1 cellular context compared by ENCODE assay signal in the genomic region with DNA sequence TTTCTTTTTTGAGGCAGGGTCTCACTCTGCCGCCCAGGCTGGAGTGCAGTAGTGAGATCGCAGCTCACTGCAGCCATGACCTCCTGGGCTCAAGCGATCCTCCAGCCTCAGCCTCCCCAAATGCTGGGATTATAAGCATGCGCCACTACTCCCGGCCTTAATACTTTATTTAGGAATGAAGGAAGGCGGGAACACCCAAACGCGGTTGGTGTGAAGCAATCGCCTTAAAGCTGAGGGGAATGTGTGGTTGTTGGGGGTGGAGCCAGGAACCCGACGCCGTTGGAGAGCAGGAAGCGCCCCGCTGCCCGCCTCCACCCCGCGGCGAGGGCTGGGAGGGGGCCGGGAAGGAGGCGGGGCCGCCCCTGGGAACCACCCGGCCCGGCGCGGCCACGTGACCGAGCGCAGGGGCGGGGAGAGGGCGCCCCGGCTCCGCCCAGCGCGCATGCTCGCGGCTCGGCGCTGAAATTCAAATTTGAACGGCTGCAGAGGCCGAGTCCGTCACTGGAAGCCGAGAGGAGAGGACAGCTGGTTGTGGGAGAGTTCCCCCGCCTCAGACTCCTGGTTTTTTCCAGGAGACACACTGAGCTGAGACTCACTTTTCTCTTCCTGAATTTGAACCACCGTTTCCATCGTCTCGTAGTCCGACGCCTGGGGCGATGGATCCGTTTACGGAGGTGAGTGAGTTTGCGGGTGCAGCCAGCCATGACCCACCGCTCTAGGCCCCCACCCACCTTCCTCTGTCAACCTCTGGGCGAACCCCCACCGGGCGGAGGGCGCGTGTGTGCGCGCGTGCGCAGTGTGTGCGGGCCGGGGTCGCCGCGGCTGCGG.
A peak's percentile ranks its signal among the peaks of the same experiment; 100 is the strongest.
TF ChIP-seq lines count a peak whose summit lies in the region.

A gene with protein sequence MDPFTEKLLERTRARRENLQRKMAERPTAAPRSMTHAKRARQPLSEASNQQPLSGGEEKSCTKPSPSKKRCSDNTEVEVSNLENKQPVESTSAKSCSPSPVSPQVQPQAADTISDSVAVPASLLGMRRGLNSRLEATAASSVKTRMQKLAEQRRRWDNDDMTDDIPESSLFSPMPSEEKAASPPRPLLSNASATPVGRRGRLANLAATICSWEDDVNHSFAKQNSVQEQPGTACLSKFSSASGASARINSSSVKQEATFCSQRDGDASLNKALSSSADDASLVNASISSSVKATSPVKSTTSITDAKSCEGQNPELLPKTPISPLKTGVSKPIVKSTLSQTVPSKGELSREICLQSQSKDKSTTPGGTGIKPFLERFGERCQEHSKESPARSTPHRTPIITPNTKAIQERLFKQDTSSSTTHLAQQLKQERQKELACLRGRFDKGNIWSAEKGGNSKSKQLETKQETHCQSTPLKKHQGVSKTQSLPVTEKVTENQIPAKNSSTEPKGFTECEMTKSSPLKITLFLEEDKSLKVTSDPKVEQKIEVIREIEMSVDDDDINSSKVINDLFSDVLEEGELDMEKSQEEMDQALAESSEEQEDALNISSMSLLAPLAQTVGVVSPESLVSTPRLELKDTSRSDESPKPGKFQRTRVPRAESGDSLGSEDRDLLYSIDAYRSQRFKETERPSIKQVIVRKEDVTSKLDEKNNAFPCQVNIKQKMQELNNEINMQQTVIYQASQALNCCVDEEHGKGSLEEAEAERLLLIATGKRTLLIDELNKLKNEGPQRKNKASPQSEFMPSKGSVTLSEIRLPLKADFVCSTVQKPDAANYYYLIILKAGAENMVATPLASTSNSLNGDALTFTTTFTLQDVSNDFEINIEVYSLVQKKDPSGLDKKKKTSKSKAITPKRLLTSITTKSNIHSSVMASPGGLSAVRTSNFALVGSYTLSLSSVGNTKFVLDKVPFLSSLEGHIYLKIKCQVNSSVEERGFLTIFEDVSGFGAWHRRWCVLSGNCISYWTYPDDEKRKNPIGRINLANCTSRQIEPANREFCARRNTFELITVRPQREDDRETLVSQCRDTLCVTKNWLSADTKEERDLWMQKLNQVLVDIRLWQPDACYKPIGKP (plus strand): TSS at position 492 of the 828 bp plus-strand sequence. CDS start 165 bp downstream, at position 657.

TF ChIP-seq in K562, 482 proteins besides CTCF, POLR2A, EP300 and RAD21 (continued from another document and continues in another):
- TF ChIP-seq, protein P1, sequence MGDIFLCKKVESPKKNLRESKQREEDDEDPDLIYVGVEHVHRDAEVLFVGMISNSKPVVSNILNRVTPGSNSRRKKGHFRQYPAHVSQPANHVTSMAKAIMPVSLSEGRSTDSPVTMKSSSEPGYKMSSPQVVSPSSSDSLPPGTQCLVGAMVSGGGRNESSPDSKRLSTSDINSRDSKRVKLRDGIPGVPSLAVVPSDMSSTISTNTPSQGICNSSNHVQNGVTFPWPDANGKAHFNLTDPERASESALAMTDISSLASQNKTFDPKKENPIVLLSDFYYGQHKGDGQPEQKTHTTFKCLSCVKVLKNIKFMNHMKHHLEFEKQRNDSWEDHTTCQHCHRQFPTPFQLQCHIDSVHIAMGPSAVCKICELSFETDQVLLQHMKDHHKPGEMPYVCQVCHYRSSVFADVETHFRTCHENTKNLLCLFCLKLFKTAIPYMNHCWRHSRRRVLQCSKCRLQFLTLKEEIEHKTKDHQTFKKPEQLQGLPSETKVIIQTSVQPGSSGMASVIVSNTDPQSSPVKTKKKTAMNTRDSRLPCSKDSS (IDR thresholded peaks at IDR 0.05; ENCODE audit: low read depth, partially characterized antibody), result no peak
- TF ChIP-seq PTRF (tag; IDR thresholded peaks at IDR 0.05) (no peak), ZNF507 (tag; conservative IDR thresholded peaks at IDR 0.05) (no peak), MTA3 (IDR thresholded peaks at IDR 0.05; ENCODE audit: borderline replicate concordance) (peak; percentile 14; the same call in 1 of the 2 replicates), SAP30 (IDR thresholded peaks at IDR 0.05; ENCODE audit: borderline replicate concordance, insufficient read depth, low read depth, low read length, poor library complexity, severe bottlenecking) (peak; percentile 99), HNRNPK (IDR thresholded peaks at IDR 0.05; ENCODE audit: low read depth, low read length, poor library complexity, severe bottlenecking) (no peak), ZNF3 (CRISPR knock-in tag; IDR thresholded peaks at IDR 0.05) (no peak), DACH1 (IDR thresholded peaks at IDR 0.05; ENCODE audit: partially characterized antibody) (no peak), NFIX (CRISPR knock-in tag; IDR thresholded peaks at IDR 0.05; ENCODE audit: low read depth) (0 out of 2 replicates have a peak, but pooled peaks have one; percentile 16), PML (IDR thresholded peaks at IDR 0.05; ENCODE audit: low read length) (peak; percentile 70), KDM5B (IDR thresholded peaks at IDR 0.05; ENCODE audit: insufficient replicate concordance, low read depth, low read length) (peak; percentile 92), SIRT6 (IDR thresholded peaks at IDR 0.05; ENCODE audit: low read depth, low read length) (no peak), XRCC4 (IDR thresholded peaks at IDR 0.05; ENCODE audit: extremely low read depth, insufficient read depth, insufficient read length) (no peak), IRF2 (CRISPR knock-in tag; IDR thresholded peaks at IDR 0.05) (no peak), SREBF2 (CRISPR knock-in tag; IDR thresholded peaks at IDR 0.05) (no peak), HDAC8 (tag; IDR thresholded peaks at IDR 0.05) (no peak), ZNF263 (CRISPR knock-in tag; IDR thresholded peaks at IDR 0.05; ENCODE audit: borderline replicate concordance) (no peak), ELF2 (CRISPR knock-in tag; IDR thresholded peaks at IDR 0.05) (no peak), ZSCAN32 (CRISPR knock-in tag; IDR thresholded peaks at IDR 0.05) (peak; percentile 56; the same call in 1 of the 2 replicates), SIN3A (IDR thresholded peaks at IDR 0.05; ENCODE audit: borderline replicate concordance in 2 of 2, control insufficient read depth in 1 of 2, low read depth in 2 of 2, low read length in 2 of 2) (peak; percentile 94; a peak in 3 of 4 replicates), ZZZ3 (IDR thresholded peaks at IDR 0.05) (no peak), CREM (IDR thresholded peaks at IDR 0.05; ENCODE audit: low read depth) (no peak; the same call in 1 of the 2 replicates), PRPF4 (IDR thresholded peaks at IDR 0.05; ENCODE audit: insufficient read depth, low read depth, low read length, poor library complexity, severe bottlenecking) (no peak), MEIS2 (IDR thresholded peaks at IDR 0.05; ENCODE audit: partially characterized antibody) (peak; percentile 74), POLR2G (IDR thresholded peaks at IDR 0.05; ENCODE audit: low read depth, low read length) (peak; percentile 94)
- TF ChIP-seq, protein P2, sequence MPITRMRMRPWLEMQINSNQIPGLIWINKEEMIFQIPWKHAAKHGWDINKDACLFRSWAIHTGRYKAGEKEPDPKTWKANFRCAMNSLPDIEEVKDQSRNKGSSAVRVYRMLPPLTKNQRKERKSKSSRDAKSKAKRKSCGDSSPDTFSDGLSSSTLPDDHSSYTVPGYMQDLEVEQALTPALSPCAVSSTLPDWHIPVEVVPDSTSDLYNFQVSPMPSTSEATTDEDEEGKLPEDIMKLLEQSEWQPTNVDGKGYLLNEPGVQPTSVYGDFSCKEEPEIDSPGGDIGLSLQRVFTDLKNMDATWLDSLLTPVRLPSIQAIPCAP (CRISPR knock-in tag; IDR thresholded peaks at IDR 0.05; ENCODE audit: borderline replicate concordance), result no peak
- TF ChIP-seq, protein P3, sequence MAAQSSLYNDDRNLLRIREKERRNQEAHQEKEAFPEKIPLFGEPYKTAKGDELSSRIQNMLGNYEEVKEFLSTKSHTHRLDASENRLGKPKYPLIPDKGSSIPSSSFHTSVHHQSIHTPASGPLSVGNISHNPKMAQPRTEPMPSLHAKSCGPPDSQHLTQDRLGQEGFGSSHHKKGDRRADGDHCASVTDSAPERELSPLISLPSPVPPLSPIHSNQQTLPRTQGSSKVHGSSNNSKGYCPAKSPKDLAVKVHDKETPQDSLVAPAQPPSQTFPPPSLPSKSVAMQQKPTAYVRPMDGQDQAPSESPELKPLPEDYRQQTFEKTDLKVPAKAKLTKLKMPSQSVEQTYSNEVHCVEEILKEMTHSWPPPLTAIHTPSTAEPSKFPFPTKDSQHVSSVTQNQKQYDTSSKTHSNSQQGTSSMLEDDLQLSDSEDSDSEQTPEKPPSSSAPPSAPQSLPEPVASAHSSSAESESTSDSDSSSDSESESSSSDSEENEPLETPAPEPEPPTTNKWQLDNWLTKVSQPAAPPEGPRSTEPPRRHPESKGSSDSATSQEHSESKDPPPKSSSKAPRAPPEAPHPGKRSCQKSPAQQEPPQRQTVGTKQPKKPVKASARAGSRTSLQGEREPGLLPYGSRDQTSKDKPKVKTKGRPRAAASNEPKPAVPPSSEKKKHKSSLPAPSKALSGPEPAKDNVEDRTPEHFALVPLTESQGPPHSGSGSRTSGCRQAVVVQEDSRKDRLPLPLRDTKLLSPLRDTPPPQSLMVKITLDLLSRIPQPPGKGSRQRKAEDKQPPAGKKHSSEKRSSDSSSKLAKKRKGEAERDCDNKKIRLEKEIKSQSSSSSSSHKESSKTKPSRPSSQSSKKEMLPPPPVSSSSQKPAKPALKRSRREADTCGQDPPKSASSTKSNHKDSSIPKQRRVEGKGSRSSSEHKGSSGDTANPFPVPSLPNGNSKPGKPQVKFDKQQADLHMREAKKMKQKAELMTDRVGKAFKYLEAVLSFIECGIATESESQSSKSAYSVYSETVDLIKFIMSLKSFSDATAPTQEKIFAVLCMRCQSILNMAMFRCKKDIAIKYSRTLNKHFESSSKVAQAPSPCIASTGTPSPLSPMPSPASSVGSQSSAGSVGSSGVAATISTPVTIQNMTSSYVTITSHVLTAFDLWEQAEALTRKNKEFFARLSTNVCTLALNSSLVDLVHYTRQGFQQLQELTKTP (IDR thresholded peaks at IDR 0.05; ENCODE audit: low read depth in 1 of 2, partially characterized antibody in 2 of 2), result no peak
- TF ChIP-seq, protein P4, sequence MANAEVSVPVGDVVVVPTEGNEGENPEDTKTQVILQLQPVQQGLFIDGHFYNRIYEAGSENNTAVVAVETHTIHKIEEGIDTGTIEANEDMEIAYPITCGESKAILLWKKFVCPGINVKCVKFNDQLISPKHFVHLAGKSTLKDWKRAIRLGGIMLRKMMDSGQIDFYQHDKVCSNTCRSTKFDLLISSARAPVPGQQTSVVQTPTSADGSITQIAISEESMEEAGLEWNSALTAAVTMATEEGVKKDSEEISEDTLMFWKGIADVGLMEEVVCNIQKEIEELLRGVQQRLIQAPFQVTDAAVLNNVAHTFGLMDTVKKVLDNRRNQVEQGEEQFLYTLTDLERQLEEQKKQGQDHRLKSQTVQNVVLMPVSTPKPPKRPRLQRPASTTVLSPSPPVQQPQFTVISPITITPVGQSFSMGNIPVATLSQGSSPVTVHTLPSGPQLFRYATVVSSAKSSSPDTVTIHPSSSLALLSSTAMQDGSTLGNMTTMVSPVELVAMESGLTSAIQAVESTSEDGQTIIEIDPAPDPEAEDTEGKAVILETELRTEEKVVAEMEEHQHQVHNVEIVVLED (CRISPR knock-in tag; IDR thresholded peaks at IDR 0.05), result peak; percentile 68
- TF ChIP-seq, protein P5, sequence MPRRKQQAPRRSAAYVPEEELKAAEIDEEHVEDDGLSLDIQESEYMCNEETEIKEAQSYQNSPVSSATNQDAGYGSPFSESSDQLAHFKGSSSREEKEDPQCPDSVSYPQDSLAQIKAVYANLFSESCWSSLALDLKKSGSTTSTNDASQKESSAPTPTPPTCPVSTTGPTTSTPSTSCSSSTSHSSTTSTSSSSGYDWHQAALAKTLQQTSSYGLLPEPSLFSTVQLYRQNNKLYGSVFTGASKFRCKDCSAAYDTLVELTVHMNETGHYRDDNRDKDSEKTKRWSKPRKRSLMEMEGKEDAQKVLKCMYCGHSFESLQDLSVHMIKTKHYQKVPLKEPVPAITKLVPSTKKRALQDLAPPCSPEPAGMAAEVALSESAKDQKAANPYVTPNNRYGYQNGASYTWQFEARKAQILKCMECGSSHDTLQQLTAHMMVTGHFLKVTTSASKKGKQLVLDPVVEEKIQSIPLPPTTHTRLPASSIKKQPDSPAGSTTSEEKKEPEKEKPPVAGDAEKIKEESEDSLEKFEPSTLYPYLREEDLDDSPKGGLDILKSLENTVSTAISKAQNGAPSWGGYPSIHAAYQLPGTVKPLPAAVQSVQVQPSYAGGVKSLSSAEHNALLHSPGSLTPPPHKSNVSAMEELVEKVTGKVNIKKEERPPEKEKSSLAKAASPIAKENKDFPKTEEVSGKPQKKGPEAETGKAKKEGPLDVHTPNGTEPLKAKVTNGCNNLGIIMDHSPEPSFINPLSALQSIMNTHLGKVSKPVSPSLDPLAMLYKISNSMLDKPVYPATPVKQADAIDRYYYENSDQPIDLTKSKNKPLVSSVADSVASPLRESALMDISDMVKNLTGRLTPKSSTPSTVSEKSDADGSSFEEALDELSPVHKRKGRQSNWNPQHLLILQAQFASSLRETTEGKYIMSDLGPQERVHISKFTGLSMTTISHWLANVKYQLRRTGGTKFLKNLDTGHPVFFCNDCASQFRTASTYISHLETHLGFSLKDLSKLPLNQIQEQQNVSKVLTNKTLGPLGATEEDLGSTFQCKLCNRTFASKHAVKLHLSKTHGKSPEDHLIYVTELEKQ (CRISPR knock-in tag; IDR thresholded peaks at IDR 0.05), result no peak
- TF ChIP-seq, protein P6, sequence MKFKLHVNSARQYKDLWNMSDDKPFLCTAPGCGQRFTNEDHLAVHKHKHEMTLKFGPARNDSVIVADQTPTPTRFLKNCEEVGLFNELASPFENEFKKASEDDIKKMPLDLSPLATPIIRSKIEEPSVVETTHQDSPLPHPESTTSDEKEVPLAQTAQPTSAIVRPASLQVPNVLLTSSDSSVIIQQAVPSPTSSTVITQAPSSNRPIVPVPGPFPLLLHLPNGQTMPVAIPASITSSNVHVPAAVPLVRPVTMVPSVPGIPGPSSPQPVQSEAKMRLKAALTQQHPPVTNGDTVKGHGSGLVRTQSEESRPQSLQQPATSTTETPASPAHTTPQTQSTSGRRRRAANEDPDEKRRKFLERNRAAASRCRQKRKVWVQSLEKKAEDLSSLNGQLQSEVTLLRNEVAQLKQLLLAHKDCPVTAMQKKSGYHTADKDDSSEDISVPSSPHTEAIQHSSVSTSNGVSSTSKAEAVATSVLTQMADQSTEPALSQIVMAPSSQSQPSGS (CRISPR knock-in tag; IDR thresholded peaks at IDR 0.05), result no peak
- TF ChIP-seq, protein P7, sequence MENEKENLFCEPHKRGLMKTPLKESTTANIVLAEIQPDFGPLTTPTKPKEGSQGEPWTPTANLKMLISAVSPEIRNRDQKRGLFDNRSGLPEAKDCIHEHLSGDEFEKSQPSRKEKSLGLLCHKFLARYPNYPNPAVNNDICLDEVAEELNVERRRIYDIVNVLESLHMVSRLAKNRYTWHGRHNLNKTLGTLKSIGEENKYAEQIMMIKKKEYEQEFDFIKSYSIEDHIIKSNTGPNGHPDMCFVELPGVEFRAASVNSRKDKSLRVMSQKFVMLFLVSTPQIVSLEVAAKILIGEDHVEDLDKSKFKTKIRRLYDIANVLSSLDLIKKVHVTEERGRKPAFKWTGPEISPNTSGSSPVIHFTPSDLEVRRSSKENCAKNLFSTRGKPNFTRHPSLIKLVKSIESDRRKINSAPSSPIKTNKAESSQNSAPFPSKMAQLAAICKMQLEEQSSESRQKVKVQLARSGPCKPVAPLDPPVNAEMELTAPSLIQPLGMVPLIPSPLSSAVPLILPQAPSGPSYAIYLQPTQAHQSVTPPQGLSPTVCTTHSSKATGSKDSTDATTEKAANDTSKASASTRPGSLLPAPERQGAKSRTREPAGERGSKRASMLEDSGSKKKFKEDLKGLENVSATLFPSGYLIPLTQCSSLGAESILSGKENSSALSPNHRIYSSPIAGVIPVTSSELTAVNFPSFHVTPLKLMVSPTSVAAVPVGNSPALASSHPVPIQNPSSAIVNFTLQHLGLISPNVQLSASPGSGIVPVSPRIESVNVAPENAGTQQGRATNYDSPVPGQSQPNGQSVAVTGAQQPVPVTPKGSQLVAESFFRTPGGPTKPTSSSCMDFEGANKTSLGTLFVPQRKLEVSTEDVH (IDR thresholded peaks at IDR 0.05; ENCODE audit: low read depth, partially characterized antibody), result peak; percentile 40
